In genomic region chr12:108694812-108695278, GRCh38 we compare ENCODE assay signal across 12 cellular contexts. TPM values are rescaled to one million over a fixed set of nuclear protein-coding genes. Genes with fewer than 3 reads are reported as not detected.
DNase-seq lines count a peak whose midpoint lies in the region; ATAC-seq and TF ChIP-seq lines count a peak whose summit lies in the region.
"Had no signal": no experiment of that assay in that cellular context is flagged by ENCODE, and none has a peak within 500 bp of the region (broad histone marks: within the 10 kb centered on the region; RNA-seq: fewer than 3 reads in every experiment).

No MANE protein-coding gene starts in this region.

- peaks cover 87 to 91% of the 10 kb centered on the region in 2 donors for H3K4me1 ChIP-seq in gastrocnemius medialis
- peaks cover 0 to 15% (median 5%) of the 10 kb centered on the region in 4 donors for H3K4me1 ChIP-seq in right lobe of liver

- intact Hi-C loops in activated CD4-positive, alpha-beta T cell treated with anti-CD3 and anti-CD28 coated beads for 36 hours (cut with DNase I, micrococcal nuclease): loop anchor here (5.0 to 10.0 kb wide), 3 partner anchors 48 to 1370 kb away; partner anchors contain the start of genes ISCU (in 1 of the 2) and SART3 (in 1 of the 2)
- intact Hi-C loops in gastrocnemius medialis (cut with DNase I; ENCODE audit: low total_unique reads): loop anchor here (5.0 kb wide), 1 partner anchor 422 kb away; the partner anchor contains the start of gene ACACB
- intact Hi-C loops in right lobe of liver (cut with DNase I): no loop called here

- H3K36me3 Mint-ChIP-seq in activated CD4-positive, alpha-beta T cell treated with anti-CD3 and anti-CD28 coated beads for 36 hours (ENCODE audit: low read depth): peaks cover 28% of the 10 kb centered on the region

- no peaks in the 10 kb centered on the region for H3K27me3 ChIP-seq in gastrocnemius medialis
- no peaks in the 10 kb centered on the region for H3K27me3 ChIP-seq in right lobe of liver

- H3K9me3 ChIP-seq in gastrocnemius medialis (no peaks in the 10 kb centered on the region), right lobe of liver (no peaks in the 10 kb centered on the region)

- no peak for TF ChIP-seq CTCF in epithelial cell of esophagus (IDR thresholded peaks at IDR 0.05; ENCODE audit: insufficient read depth, low read depth, low read length, missing control alignments)
- TF ChIP-seq CTCF in gastrocnemius medialis (IDR thresholded peaks at IDR 0.05 in 4 of 5, conservative IDR thresholded peaks at IDR 0.05 in 1 of 5): no peak
- no peak for TF ChIP-seq CTCF in right lobe of liver (IDR thresholded peaks at IDR 0.05)

- CTCF ChIA-PET in activated CD4-positive, alpha-beta T cell treated with anti-CD3 and anti-CD28 coated beads for 36 hours (lab: Charles Lee): interaction anchor here (0.9 to 1.6 kb wide), 7 partner anchors 9 to 121 kb away, joined by 3 to 6 read pairs (median 4); no protein-coding TSS in a partner anchor

- POLR2A ChIA-PET in activated CD4-positive, alpha-beta T cell treated with anti-CD3 and anti-CD28 coated beads for 36 hours (lab: Charles Lee): interaction anchor here (0.6 to 0.8 kb wide), 2 partner anchors 128 to 1885 kb away, joined by 3 to 4 read pairs; no protein-coding TSS in a partner anchor

- H3K27ac Mint-ChIP-seq in activated CD4-positive, alpha-beta T cell treated with anti-CD3 and anti-CD28 coated beads for 36 hours: peak overlapping the region; percentile 60
- H3K27ac Mint-ChIP-seq: memory B cell had no signal

- no peaks in the 10 kb centered on the region for H3K27me3 Mint-ChIP-seq in activated CD4-positive, alpha-beta T cell treated with anti-CD3 and anti-CD28 coated beads for 36 hours
- H3K27me3 Mint-ChIP-seq: memory B cell, type B pancreatic cell had no signal

- H3K4me1 Mint-ChIP-seq in activated CD4-positive, alpha-beta T cell treated with anti-CD3 and anti-CD28 coated beads for 36 hours: peaks cover 70% of the 10 kb centered on the region

- H3K4me3 ChIP-seq in epithelial cell of esophagus (ENCODE audit: low read length): no peak overlapping the region
- no peak overlapping the region for H3K4me3 ChIP-seq in gastrocnemius medialis
- H3K4me3 ChIP-seq in right lobe of liver: no peak overlapping the region

- H3K36me3 ChIP-seq in gastrocnemius medialis: peaks cover 0 to under 1% of the 10 kb centered on the region in 2 donors
- peaks cover 0 to 6% (median 1%) of the 10 kb centered on the region in 4 donors for H3K36me3 ChIP-seq in right lobe of liver

- H3K27ac ChIP-seq in gastrocnemius medialis: peak overlapping the region; percentile 92 to 98 (median 96)
- no peak overlapping the region for H3K27ac ChIP-seq in right lobe of liver

- DNase-seq in activated CD4-positive, alpha-beta T cell treated with anti-CD3 and anti-CD28 coated beads for 36 hours: peak; percentile 53
- DNase-seq in activated CD4-positive, alpha-beta T cell treated with anti-CD3 and anti-CD28 coated beads, Interleukin-2, amount 50 U/mL, for 4 hours: no peak
- DNase-seq in RKO (ENCODE audit: low spot score): peak; percentile 79
- DNase-seq in epithelial cell of esophagus (ENCODE audit: low read depth): peak; percentile 86
- DNase-seq in gastrocnemius medialis: peak; percentile 71 to 83
- DNase-seq in NCI-H2107 treated with DMSO at 0.1 percent for 48 hours (lab: John Stamatoyannopoulos, UW; ENCODE audit: unreplicated experiment): no peak
- DNase-seq in activated effector memory CD4-positive, alpha-beta T cell treated with Interleukin-2 at 50 U/mL for 16 hours: no peak
- DNase-seq in right lobe of liver: no peak
- DNase-seq: foreskin melanocyte, NCI-H1694 treated with DMSO at 0.1 percent for 48 hours had no signal

- no peak overlapping the region for H3K4me3 Mint-ChIP-seq in activated CD4-positive, alpha-beta T cell treated with anti-CD3 and anti-CD28 coated beads for 36 hours
- H3K4me3 Mint-ChIP-seq: memory B cell, type B pancreatic cell had no signal

- ATAC-seq in activated CD4-positive, alpha-beta T cell treated with anti-CD3 and anti-CD28 coated beads for 36 hours: no peak
- ATAC-seq in gastrocnemius medialis (peak; percentile 13 to 27), right lobe of liver (no peak)

- TF ChIP-seq POLR2A in gastrocnemius medialis (IDR thresholded peaks at IDR 0.05): no peak
- no peak for TF ChIP-seq POLR2A in right lobe of liver (IDR thresholded peaks at IDR 0.05)

- in situ Hi-C loops in gastrocnemius medialis (cut with MboI; ENCODE audit: low sequenced_read_pairs in 4 of 4): loop anchor here in 1 of 4 donors (25.0 kb wide), 1 partner anchor 417 kb away; the partner anchor contains the start of gene ACACB

- 93% methylated on average over 2 of the region's 2 CpGs for WGBS in right lobe of liver (ENCODE audit: insufficient coverage, low coverage, low lambda C conversion rate, missing lambda C conversion rate)

- H3K9me3 Mint-ChIP-seq in activated CD4-positive, alpha-beta T cell treated with anti-CD3 and anti-CD28 coated beads for 36 hours (ENCODE audit: low read depth): peaks cover 5% of the 10 kb centered on the region
- H3K9me3 Mint-ChIP-seq: type B pancreatic cell had no signal

RNA-seq across cellular contexts. Expression of gene CORO1C, which starts 36.5 kb away (rescaled TPM):
- 10 to 100 TPM; 83.5 to 90.8 TPM for total RNA-seq in activated CD4-positive, alpha-beta T cell treated with anti-CD3 and anti-CD28 coated beads for 36 hours
- total RNA-seq in gastrocnemius medialis (10 to 100 TPM; 24.7 to 47.6 (median 30.9) TPM), right lobe of liver (100 to 1,000 TPM in 1 of 6 experiments, 10 to 100 TPM in 5; 36.6 to 100 (median 57.5) TPM)

Comparison
In these comparisons a context has a peak if more than half of its experiments do, and no peak if none do; other contexts are left out.
1. DNase-seq: peak in activated CD4-positive, alpha-beta T cell treated with anti-CD3 and anti-CD28 coated beads for 36 hours (single experiment), RKO (single experiment), epithelial cell of esophagus (single experiment) and gastrocnemius medialis (2 of 2); none in activated CD4-positive, alpha-beta T cell treated with anti-CD3 and anti-CD28 coated beads, Interleukin-2, amount 50 U/mL, for 4 hours (0 of 2), NCI-H2107 treated with DMSO at 0.1 percent for 48 hours (single experiment), activated effector memory CD4-positive, alpha-beta T cell treated with Interleukin-2 at 50 U/mL for 16 hours (single experiment) and right lobe of liver (0 of 3).
2. ATAC-seq: peak in gastrocnemius medialis (2 of 2); none in activated CD4-positive, alpha-beta T cell treated with anti-CD3 and anti-CD28 coated beads for 36 hours (single experiment) and right lobe of liver (0 of 4).
3. H3K27ac ChIP-seq: peak in gastrocnemius medialis (4 of 4); none in right lobe of liver (0 of 3).
4. intact Hi-C loops: an anchor here in activated CD4-positive, alpha-beta T cell treated with anti-CD3 and anti-CD28 coated beads for 36 hours (5.0 to 10.0 kb wide) and gastrocnemius medialis (5.0 kb wide); none called in right lobe of liver.